ENCODE assay signal across 19 cellular contexts in genomic region chr18:29161429-29161828, GRCh38.
DNase-seq lines count a peak whose midpoint lies in the region; ATAC-seq, FAIRE-seq and TF ChIP-seq lines count a peak whose summit lies in the region.
"Had no signal": no experiment of that assay in that cellular context is flagged by ENCODE, and none has a peak within 500 bp of the region (broad histone marks: within the 10 kb centered on the region; RNA-seq: fewer than 3 reads in every experiment).

No MANE protein-coding gene starts in this region.

- no peak for ATAC-seq in HG02970 (IDR thresholded peaks at IDR 0.05; ENCODE audit: low FRiP score, unreplicated experiment)
- no peak for ATAC-seq in HG02571 (IDR thresholded peaks at IDR 0.05; ENCODE audit: unreplicated experiment)
- ATAC-seq: K562 had no signal

- no peak for TF ChIP-seq CTCF in bronchial epithelial cell (IDR thresholded peaks at IDR 0.05; ENCODE audit: insufficient read depth, low read length, severe bottlenecking)

- no peaks in the 10 kb centered on the region for H3K27me3 ChIP-seq in ACC112 (ENCODE audit: insufficient read depth, low read length)
- H3K27me3 ChIP-seq in bronchial epithelial cell (ENCODE audit: control insufficient read depth, insufficient read depth, low read length): no peaks in the 10 kb centered on the region

- H3K4me3 ChIP-seq in ACC112 (ENCODE audit: low read depth, low read length) (peak overlapping the region; percentile 39; the same call in 1 of the 2 replicates), bronchial epithelial cell (ENCODE audit: low read depth, low read length) (no peak overlapping the region)
- H3K4me3 ChIP-seq: K562 had no signal

- DNase-seq in HCEC 1CT (peak; percentile 41), bronchial epithelial cell (ENCODE audit: low read depth) (peak; percentile 48), kidney tubule cell (ENCODE audit: low spot score) (peak; percentile 19), HTR-8/SVneo (ENCODE audit: insufficient read length, low spot score) (no peak)
- DNase-seq in activated CD4-positive, alpha-beta T cell treated with anti-CD3 and anti-CD28 coated beads for 1 hour: no peak
- DNase-seq: CD4-positive, alpha-beta memory T cell; NCI-H1105 treated with DMSO at 0.1 percent for 48 hours; NCI-H1694; NCI-H2081 treated with DMSO at 0.1 percent for 48 hours; NCI-H748 treated with DMSO at 0.1 percent for 48 hours; NK-92 treated with Interleukin-12 subunit alpha and Interleukin-12 subunit beta, amount 100 ng/mL, for 24 hours; SHP77 treated with DMSO at 0.1 percent for 48 hours had no signal

- H3K36me3 ChIP-seq in ACC112 (ENCODE audit: insufficient read depth, low read length) (no peaks in the 10 kb centered on the region), bronchial epithelial cell (ENCODE audit: control insufficient read depth, insufficient read depth, low read length) (no peaks in the 10 kb centered on the region)

- H3K4me1 ChIP-seq in ACC112 (ENCODE audit: control insufficient read depth, insufficient read depth, low read length, unreplicated experiment): peaks cover 72% of the 10 kb centered on the region

- peak overlapping the region; percentile 65; the same call in 1 of the 2 replicates for H3K27ac ChIP-seq in ACC112 (ENCODE audit: low read depth, low read length)

- H2AFZ ChIP-seq in ACC112 (ENCODE audit: low read length, unreplicated experiment): peak overlapping the region; percentile 24

- H3K79me2 ChIP-seq in ACC112 (ENCODE audit: control insufficient read depth, insufficient read depth, low read length, unreplicated experiment): peaks cover 1% of the 10 kb centered on the region

- FAIRE-seq in bronchial epithelial cell (lab: Jason Lieb, UNC) (no peak), HTR-8/SVneo (lab: Jason Lieb, UNC) (no peak)
- FAIRE-seq: GM12892, GM18507, H54, K562 had no signal

Comparison
In these comparisons a context has a peak if more than half of its experiments do, and no peak if none do; other contexts are left out.
1. DNase-seq: peak in HCEC 1CT (single experiment), bronchial epithelial cell (single experiment) and kidney tubule cell (single experiment); none in HTR-8/SVneo (single experiment) and activated CD4-positive, alpha-beta T cell treated with anti-CD3 and anti-CD28 coated beads for 1 hour (single experiment).